In genomic region chr2:109560265-109560664, GRCh38 we compare ENCODE assay signal across 22 cellular contexts. TPM values are rescaled to one million over a fixed set of nuclear protein-coding genes. Genes with fewer than 3 reads are reported as not detected.
DNase-seq lines count a peak whose midpoint lies in the region; ATAC-seq and TF ChIP-seq lines count a peak whose summit lies in the region.
"Had no signal": no experiment of that assay in that cellular context is flagged by ENCODE, and none has a peak within 500 bp of the region (broad histone marks: within the 10 kb centered on the region; RNA-seq: fewer than 3 reads in every experiment).

No MANE protein-coding gene starts in this region.

- no peaks in the 10 kb centered on the region for H3K9me3 Mint-ChIP-seq in T-helper 2 cell treated with Interferon-gamma antibody and Interleukin-4, amounts not matched to agents 5 μg/mL and 100 μg/mL, for 36 hours
- H3K9me3 Mint-ChIP-seq in activated T-helper 2 cell treated with anti-CD3 and anti-CD28 coated beads, Interferon-gamma antibody, Interleukin-2, Interleukin-4, amounts not matched to agents 10 μg/mL and 5 μg/mL and 100 μg/mL, durations not matched to agents 14 hours and 24 hours and 36 hours: no peaks in the 10 kb centered on the region
- H3K9me3 Mint-ChIP-seq: activated T-cell treated with anti-CD3 and anti-CD28 coated beads, Interleukin-2, amount 50 U/mL, for 24 hours; effector memory CD8-positive, alpha-beta T cell had no signal

- no peak overlapping the region for H4K91ac ChIP-seq in IMR-90 (ENCODE audit: insufficient read depth, low read depth, low read length)

- ATAC-seq in IMR-90 (ENCODE audit: low read depth): peak; percentile 50; the same call in 1 of the 2 replicates
- ATAC-seq: effector memory CD8-positive, alpha-beta T cell; GM12878; left ventricle myocardium superior had no signal

- H3K9me3 ChIP-seq in IMR-90 (ENCODE audit: control insufficient read depth, insufficient read depth, low read length): no peaks in the 10 kb centered on the region
- H3K9me3 ChIP-seq in tibial artery: no peaks in the 10 kb centered on the region
- H3K9me3 ChIP-seq: ovary, SK-N-SH had no signal

- no peaks in the 10 kb centered on the region for H3K4me1 Mint-ChIP-seq in T-helper 2 cell treated with Interferon-gamma antibody and Interleukin-4, amounts not matched to agents 5 μg/mL and 100 μg/mL, for 36 hours (ENCODE audit: low read depth)
- peaks cover 7% of the 10 kb centered on the region for H3K4me1 Mint-ChIP-seq in activated T-helper 2 cell treated with anti-CD3 and anti-CD28 coated beads, Interferon-gamma antibody, Interleukin-2, Interleukin-4, amounts not matched to agents 10 μg/mL and 5 μg/mL and 100 μg/mL, durations not matched to agents 14 hours and 24 hours and 36 hours (ENCODE audit: low read depth)

- H3K27ac ChIP-seq in C4-2B: 0 out of 2 replicates have a peak overlapping the region, but pooled peaks have one; percentile 93
- H3K27ac ChIP-seq in IMR-90 (ENCODE audit: insufficient read depth, low read length): no peak overlapping the region
- H3K27ac ChIP-seq in tibial artery: no peak overlapping the region
- H3K27ac ChIP-seq: ovary had no signal

- no peak for TF ChIP-seq CTCF in C4-2B (conservative IDR thresholded peaks at IDR 0.05)
- no peak for TF ChIP-seq CTCF in IMR-90 (conservative IDR thresholded peaks at IDR 0.05; ENCODE audit: low read depth, low read length)
- TF ChIP-seq CTCF in fibroblast of pulmonary artery (IDR thresholded peaks at IDR 0.05; ENCODE audit: low read length, missing control alignments): no peak
- TF ChIP-seq CTCF in tibial artery (IDR thresholded peaks at IDR 0.05): no peak

- no peaks in the 10 kb centered on the region for H3K36me3 Mint-ChIP-seq in T-helper 2 cell treated with Interferon-gamma antibody and Interleukin-4, amounts not matched to agents 5 μg/mL and 100 μg/mL, for 36 hours (ENCODE audit: low read depth)
- no peaks in the 10 kb centered on the region for H3K36me3 Mint-ChIP-seq in activated T-helper 2 cell treated with anti-CD3 and anti-CD28 coated beads, Interferon-gamma antibody, Interleukin-2, Interleukin-4, amounts not matched to agents 10 μg/mL and 5 μg/mL and 100 μg/mL, durations not matched to agents 14 hours and 24 hours and 36 hours (ENCODE audit: low read depth)
- H3K36me3 Mint-ChIP-seq: activated naive CD8-positive, alpha-beta T cell had no signal

- H2AK5ac ChIP-seq in IMR-90 (ENCODE audit: low read depth, low read length): peak overlapping the region; percentile 61; the same call in 1 of the 2 replicates

- H3K27ac Mint-ChIP-seq in T-helper 2 cell treated with Interferon-gamma antibody and Interleukin-4, amounts not matched to agents 5 μg/mL and 100 μg/mL, for 36 hours: no peak overlapping the region
- no peak overlapping the region for H3K27ac Mint-ChIP-seq in activated T-helper 2 cell treated with anti-CD3 and anti-CD28 coated beads, Interferon-gamma antibody, Interleukin-2, Interleukin-4, amounts not matched to agents 10 μg/mL and 5 μg/mL and 100 μg/mL, durations not matched to agents 14 hours and 24 hours and 36 hours
- H3K27ac Mint-ChIP-seq: activated naive CD8-positive, alpha-beta T cell; activated T-cell treated with anti-CD3 and anti-CD28 coated beads, Interleukin-2, amount 50 U/mL, for 24 hours; effector memory CD8-positive, alpha-beta T cell had no signal

- no peak overlapping the region for H2AK9ac ChIP-seq in IMR-90 (replicated peaks; ENCODE audit: low read depth, low read length, poor library complexity)

- no peak for TF ChIP-seq POLR2A in IMR-90 (IDR thresholded peaks at IDR 0.05; ENCODE audit: low read depth, low read length)

- H4K20me1 ChIP-seq in IMR-90 (ENCODE audit: insufficient read depth, low read length): no peaks in the 10 kb centered on the region

- H3K4me2 ChIP-seq in IMR-90 (ENCODE audit: low read depth, low read length): no peak overlapping the region
- H3K4me2 ChIP-seq: SK-N-SH had no signal

- H3K14ac ChIP-seq in IMR-90 (replicated peaks; ENCODE audit: low read depth, low read length): peak overlapping the region; percentile 58

- H3K4me3 ChIP-seq in IMR-90 (ENCODE audit: insufficient read depth, low read depth, low read length): no peak overlapping the region
- no peak overlapping the region for H3K4me3 ChIP-seq in fibroblast of pulmonary artery (replicated peaks; ENCODE audit: low read depth, low read length)
- H3K4me3 ChIP-seq in tibial artery: no peak overlapping the region
- H3K4me3 ChIP-seq: GM12878, ovary had no signal

- dilution Hi-C loops in IMR-90 (cut with HindIII; ENCODE audit: low sequenced_read_pairs, unreplicated experiment): no loop called here

- H3K27me3 ChIP-seq in IMR-90 (ENCODE audit: control insufficient read depth, insufficient read depth, low read length) (no peaks in the 10 kb centered on the region), tibial artery (no peaks in the 10 kb centered on the region)
- H3K27me3 ChIP-seq: ovary had no signal

- peak overlapping the region; percentile 60; the same call in 1 of the 3 replicates for H2BK15ac ChIP-seq in IMR-90 (ENCODE audit: low read depth, low read length)

- no peak overlapping the region for H4K5ac ChIP-seq in IMR-90 (ENCODE audit: low read depth, low read length)

- no peak overlapping the region for H2BK20ac ChIP-seq in IMR-90 (ENCODE audit: low read depth, low read length)

- peak overlapping the region; percentile 53 for H2BK5ac ChIP-seq in IMR-90 (ENCODE audit: low read depth, low read length, poor library complexity, severe bottlenecking)

- H3K18ac ChIP-seq in IMR-90 (ENCODE audit: low read depth, low read length): no peak overlapping the region; the same call in 1 of the 2 replicates

- POLR2A ChIA-PET in IMR-90 (lab: Charles Lee; ENCODE audit: unreplicated experiment): no interaction called here

- no peak overlapping the region for H3K9ac ChIP-seq in IMR-90 (ENCODE audit: low read depth, low read length)
- H3K9ac ChIP-seq: SK-N-SH had no signal

- peak overlapping the region in 1 of 2 experiments; percentile 53; a peak in 1 of 4 replicates for H4K8ac ChIP-seq in IMR-90 (ENCODE audit: low read depth in 2 of 2, low read length in 2 of 2)

- H3K4me3 Mint-ChIP-seq in T-helper 2 cell treated with Interferon-gamma antibody and Interleukin-4, amounts not matched to agents 5 μg/mL and 100 μg/mL, for 36 hours: no peak overlapping the region
- no peak overlapping the region for H3K4me3 Mint-ChIP-seq in activated T-helper 2 cell treated with anti-CD3 and anti-CD28 coated beads, Interferon-gamma antibody, Interleukin-2, Interleukin-4, amounts not matched to agents 10 μg/mL and 5 μg/mL and 100 μg/mL, durations not matched to agents 14 hours and 24 hours and 36 hours (ENCODE audit: low read depth)
- H3K4me3 Mint-ChIP-seq: activated naive CD8-positive, alpha-beta T cell; activated T-cell treated with anti-CD3 and anti-CD28 coated beads, Interleukin-2, amount 50 U/mL, for 24 hours; effector memory CD8-positive, alpha-beta T cell had no signal

- no peak for TF ChIP-seq RAD21 in IMR-90 (IDR thresholded peaks at IDR 0.05; ENCODE audit: low read length)

- 57% methylated on average over 1 of the region's 1 CpG; no CpG with 5 or more reads in 1 of the 2 experiments for WGBS in IMR-90 (ENCODE audit: extremely low coverage in 2 of 2, insufficient read length in 1 of 2), 2 experiments

- intact Hi-C loops in IMR-90 (cut with micrococcal nuclease): loop anchor here (5.0 kb wide), 1 partner anchor 52 kb away; the partner anchor contains the start of genes SEPTIN10 and SOWAHC
- intact Hi-C loops in activated T-helper 2 cell treated with anti-CD3 and anti-CD28 coated beads, Interferon-gamma antibody, Interleukin-2, Interleukin-4, amounts not matched to agents 10 μg/mL and 5 μg/mL and 100 μg/mL, durations not matched to agents 14 hours and 24 hours and 36 hours (cut with micrococcal nuclease): no loop called here
- intact Hi-C loops in tibial artery (cut with DNase I; ENCODE audit: low total_unique reads): no loop called here

- in situ Hi-C loops in IMR-90 (cut with MboI; ENCODE audit: low sequenced_read_pairs): loop anchor here (10.0 kb wide), 1 partner anchor 155 kb away; no protein-coding TSS in a partner anchor

- CTCF ChIA-PET in IMR-90 (lab: Yijun Ruan, JAX): interaction anchor here (0.6 kb wide), 1 partner anchor 82 kb away, joined by 3 read pairs; no protein-coding TSS in a partner anchor

- BruUV-seq in IMR-90 (replicated peaks; lab: Mats Ljungman, UMichigan): no TSS peak

- H3K36me3 ChIP-seq in IMR-90 (ENCODE audit: control insufficient read depth, insufficient read depth, low read length): peaks cover 8% of the 10 kb centered on the region
- peaks cover 19 to 41% (median 25%) of the 10 kb centered on the region in 3 donors for H3K36me3 ChIP-seq in tibial artery
- H3K36me3 ChIP-seq: ovary had no signal

- H3K4me1 ChIP-seq in IMR-90 (ENCODE audit: control insufficient read depth, insufficient read depth, low read length) (peaks cover 6% of the 10 kb centered on the region), tibial artery (peaks cover 0 to 9% (median 0%) of the 10 kb centered on the region in 4 donors)

- H3K4ac ChIP-seq in IMR-90 (ENCODE audit: low read depth, low read length): peak overlapping the region; percentile 38; the same call in 1 of the 2 replicates

- no peak overlapping the region; the same call in 1 of the 2 replicates for H2BK120ac ChIP-seq in IMR-90 (ENCODE audit: low read depth, low read length)

- H3K79me1 ChIP-seq in IMR-90 (ENCODE audit: low read depth in 1 of 2, low read length in 2 of 2): peaks cover 9 to 56% of the 10 kb centered on the region in 2 experiments

- peaks cover 5% of the 10 kb centered on the region for H3K27me3 Mint-ChIP-seq in T-helper 2 cell treated with Interferon-gamma antibody and Interleukin-4, amounts not matched to agents 5 μg/mL and 100 μg/mL, for 36 hours (ENCODE audit: low read depth)
- peaks cover 2% of the 10 kb centered on the region for H3K27me3 Mint-ChIP-seq in activated T-helper 2 cell treated with anti-CD3 and anti-CD28 coated beads, Interferon-gamma antibody, Interleukin-2, Interleukin-4, amounts not matched to agents 10 μg/mL and 5 μg/mL and 100 μg/mL, durations not matched to agents 14 hours and 24 hours and 36 hours (ENCODE audit: low read depth)
- H3K27me3 Mint-ChIP-seq: activated naive CD8-positive, alpha-beta T cell had no signal

- H3K56ac ChIP-seq in IMR-90 (ENCODE audit: extremely low read depth, insufficient read depth, low read length): no peak overlapping the region

- H2AFZ ChIP-seq in IMR-90 (replicated peaks; ENCODE audit: low read length, poor library complexity): no peak overlapping the region

- peaks cover 15% of the 10 kb centered on the region for H3K9me1 ChIP-seq in IMR-90 (ENCODE audit: insufficient read depth, low read length)

- DNase-seq in IMR-90 (peak; percentile 61), astrocyte of the hippocampus (ENCODE audit: low read depth, low spot score) (peak; percentile 20), fibroblast of pulmonary artery (ENCODE audit: low read depth) (peak; percentile 45), tibial artery (no peak)
- DNase-seq in T-helper 2 cell treated with Interferon-gamma antibody and Interleukin-4, amounts not matched to agents 5 μg/mL and 100 μg/mL, for 36 hours (ENCODE audit: low spot score): no peak
- DNase-seq in activated naive CD4-positive, alpha-beta T cell (lab: John Stamatoyannopoulos, UW): no peak
- no peak for DNase-seq in activated T-helper 2 cell treated with anti-CD3 and anti-CD28 coated beads, Interferon-gamma antibody, Interleukin-2, Interleukin-4, amounts not matched to agents 10 μg/mL and 5 μg/mL and 100 μg/mL, durations not matched to agents 14 hours and 24 hours and 36 hours (ENCODE audit: low spot score)
- DNase-seq: activated CD4-positive, alpha-beta T cell treated with anti-CD3 and anti-CD28 coated beads, Interleukin-2, amount 50 U/mL, for 48 hours; activated T-cell treated with anti-CD3 and anti-CD28 coated beads, Interleukin-2, amount 50 U/mL, for 24 hours; central memory CD4-positive, alpha-beta T cell; COR-L47; effector memory CD8-positive, alpha-beta T cell; KG1; left ventricle myocardium superior; NCI-H1092; NCI-H526 treated with DMSO at 0.1 percent for 48 hours; ovary; SK-N-SH had no signal

- H3K23ac ChIP-seq in IMR-90 (ENCODE audit: low read depth, low read length): peak overlapping the region; percentile 55; the same call in 1 of the 2 replicates

RNA-seq across cellular contexts. Expression of gene SEPTIN10, which starts 53.5 kb away (rescaled TPM):
- 82.6 and 83.9 TPM in 2 replicates for total RNA-seq in IMR-90 (2012; rRNA removed)
- polyA plus RNA-seq in IMR-90 (2012; rRNA removed): 42.4 and 55.4 TPM in 2 replicates
- 12.1 and 13.7 TPM in 2 replicates for polyA plus RNA-seq in IMR-90 (2012; cell fraction: cytosol; rRNA removed)
- polyA plus RNA-seq in IMR-90 (2012; cell fraction: nucleus; rRNA removed; ENCODE audit: low replicate concordance): 5.4 and 27.4 TPM in 2 replicates
- total RNA-seq in activated T-helper 2 cell treated with anti-CD3 and anti-CD28 coated beads, Interferon-gamma antibody, Interleukin-2, Interleukin-4, amounts not matched to agents 10 μg/mL and 5 μg/mL and 100 μg/mL, durations not matched to agents 14 hours and 24 hours and 36 hours: 1.4 and 2.9 TPM in 2 replicates
- total RNA-seq: OCI-LY7 had no signal

RNA-seq across cellular contexts. Expression of gene SOWAHC, which starts 53.9 kb away (rescaled TPM):
- 4.8 and 8.9 TPM in 2 replicates for total RNA-seq in IMR-90 (2012; rRNA removed)
- 3.2 and 3.4 TPM in 2 replicates for polyA plus RNA-seq in IMR-90 (2012; rRNA removed)
- polyA plus RNA-seq in IMR-90 (2012; cell fraction: cytosol; rRNA removed): 1.8 and 3.7 TPM in 2 replicates
- 2.0 and 2.4 TPM in 2 replicates for polyA plus RNA-seq in IMR-90 (2012; cell fraction: nucleus; rRNA removed; ENCODE audit: low replicate concordance)
- 1.7 and 1.9 TPM in 2 replicates for total RNA-seq in activated T-helper 2 cell treated with anti-CD3 and anti-CD28 coated beads, Interferon-gamma antibody, Interleukin-2, Interleukin-4, amounts not matched to agents 10 μg/mL and 5 μg/mL and 100 μg/mL, durations not matched to agents 14 hours and 24 hours and 36 hours
- total RNA-seq: OCI-LY7 had no signal

Comparison
In these comparisons a context has a peak if more than half of its experiments do, and no peak if none do; other contexts are left out.
1. DNase-seq: peak in IMR-90 (single experiment), astrocyte of the hippocampus (single experiment) and fibroblast of pulmonary artery (single experiment); none in T-helper 2 cell treated with Interferon-gamma antibody and Interleukin-4, amounts not matched to agents 5 μg/mL and 100 μg/mL, for 36 hours (single experiment), activated naive CD4-positive, alpha-beta T cell (0 of 4), activated T-helper 2 cell treated with anti-CD3 and anti-CD28 coated beads, Interferon-gamma antibody, Interleukin-2, Interleukin-4, amounts not matched to agents 10 μg/mL and 5 μg/mL and 100 μg/mL, durations not matched to agents 14 hours and 24 hours and 36 hours (single experiment) and tibial artery (0 of 2).
2. RNA of gene SEPTIN10, which starts 53.5 kb away (total RNA-seq): 82.6 to 83.9 TPM in IMR-90; 1.4 to 2.9 TPM in activated T-helper 2 cell treated with anti-CD3 and anti-CD28 coated beads, Interferon-gamma antibody, Interleukin-2, Interleukin-4, amounts not matched to agents 10 μg/mL and 5 μg/mL and 100 μg/mL, durations not matched to agents 14 hours and 24 hours and 36 hours; every median in the first group is over 10 times any median in the second.